In the genomic region with DNA sequence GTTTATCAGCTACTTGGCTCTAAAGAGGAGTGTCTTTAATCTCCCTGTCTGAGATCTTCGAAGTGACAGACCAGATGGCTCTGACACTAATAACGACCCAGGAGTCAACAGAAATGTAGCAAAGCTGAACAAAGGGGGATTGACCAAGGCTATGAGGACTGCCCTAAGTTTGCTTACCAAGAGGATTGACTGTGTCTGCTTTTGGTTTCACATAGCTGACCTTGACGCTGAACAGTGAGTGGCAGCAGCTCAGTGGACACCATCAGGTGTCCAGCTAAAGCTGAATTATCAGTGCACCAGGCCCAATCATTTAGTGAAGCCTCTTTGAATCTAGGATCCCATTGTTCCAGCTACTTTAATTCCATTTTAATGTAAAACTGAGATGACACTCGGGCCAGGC, we compare ENCODE assay signal across 10 cellular contexts.
"Had no signal": no experiment of that assay in that cellular context is flagged by ENCODE, and none has a peak within 500 bp of the region (broad histone marks: within the 10 kb centered on the region; RNA-seq: fewer than 3 reads in every experiment).

No MANE protein-coding gene starts in this region.

- H3K27me3 Mint-ChIP-seq: stimulated activated naive CD8-positive, alpha-beta T cell treated with anti-CD3 and anti-CD28 coated beads, Interleukin-15, Interleukin-2, amounts not matched to agents 100 ng/mL and 50 ng/mL, for 24 hours had no signal

- DNase-seq: esophagus squamous epithelium, natural killer cell had no signal

- H3K27ac ChIP-seq: ascending aorta, esophagus squamous epithelium, prostate gland had no signal

- H3K27me3 ChIP-seq: ascending aorta, esophagus squamous epithelium had no signal

- H3K9me3 Mint-ChIP-seq: activated naive CD8-positive, alpha-beta T cell treated with anti-CD3 and anti-CD28 coated beads, Interleukin-2, amount 50 U/mL, for 24 hours; natural killer cell; stimulated activated naive CD8-positive, alpha-beta T cell treated with anti-CD3 and anti-CD28 coated beads, Interleukin-15, Interleukin-2, amounts not matched to agents 100 ng/mL and 50 ng/mL, for 24 hours had no signal

- H3K4me3 Mint-ChIP-seq: activated CD8-positive, alpha-beta T cell treated with anti-CD3 and anti-CD28 coated beads, Interleukin-2, amount 10 ng/mL, durations not matched to agents 7 days and 5 days; activated naive CD8-positive, alpha-beta T cell treated with anti-CD3 and anti-CD28 coated beads, Interleukin-2, amount 50 U/mL, for 24 hours; immature natural killer cell; natural killer cell; stimulated activated naive CD8-positive, alpha-beta T cell treated with anti-CD3 and anti-CD28 coated beads, Interleukin-15, Interleukin-2, amounts not matched to agents 100 ng/mL and 50 ng/mL, for 24 hours had no signal

- H3K4me1 Mint-ChIP-seq: activated naive CD8-positive, alpha-beta T cell treated with anti-CD3 and anti-CD28 coated beads, Interleukin-2, amount 50 U/mL, for 24 hours; immature natural killer cell; natural killer cell had no signal

- H3K27ac Mint-ChIP-seq: activated CD8-positive, alpha-beta T cell treated with anti-CD3 and anti-CD28 coated beads, Interleukin-2, amount 10 ng/mL, durations not matched to agents 7 days and 5 days; activated naive CD8-positive, alpha-beta T cell treated with anti-CD3 and anti-CD28 coated beads, Interleukin-2, amount 50 U/mL, for 24 hours; immature natural killer cell; natural killer cell; stimulated activated naive CD8-positive, alpha-beta T cell treated with anti-CD3 and anti-CD28 coated beads, Interleukin-15, Interleukin-2, amounts not matched to agents 100 ng/mL and 50 ng/mL, for 24 hours had no signal

- H3K9me3 ChIP-seq: ascending aorta, esophagus squamous epithelium, prostate gland had no signal

- H3K4me3 ChIP-seq: ascending aorta, esophagus squamous epithelium, lung, prostate gland had no signal

- H3K36me3 ChIP-seq: ascending aorta, esophagus squamous epithelium, prostate gland had no signal

- FAIRE-seq: colon had no signal

- H3K36me3 Mint-ChIP-seq: immature natural killer cell, natural killer cell had no signal

- H3K4me1 ChIP-seq: esophagus squamous epithelium, prostate gland had no signal
